Comparison of ENCODE assay signal across 13 cellular contexts in genomic region chr3:105801397-105801796, GRCh38.
DNase-seq lines count a peak whose midpoint lies in the region; ATAC-seq, FAIRE-seq and TF ChIP-seq lines count a peak whose summit lies in the region.
"Had no signal": no experiment of that assay in that cellular context is flagged by ENCODE, and none has a peak within 500 bp of the region (broad histone marks: within the 10 kb centered on the region; RNA-seq: fewer than 3 reads in every experiment).

No MANE protein-coding gene starts in this region.

- in situ Hi-C loops in GM12878 (cut with MboI), result no loop called here

- H3K27ac ChIP-seq in heart left ventricle (peak overlapping the region in 7 of 12 donors; percentile 3 to 46 (median 24)), GM12878 (ENCODE audit: control insufficient read depth, insufficient read depth) (peak overlapping the region; percentile 86)
- H3K27ac ChIP-seq: ascending aorta, SJSA1 had no signal

- peaks cover 54% of the 10 kb centered on the region for H3K79me2 ChIP-seq in GM12878 (ENCODE audit: control insufficient read depth, insufficient read depth, low read length)

- H4K20me1 ChIP-seq in GM12878 (ENCODE audit: control insufficient read depth, insufficient read depth), result no peaks in the 10 kb centered on the region

- no peak overlapping the region for H3K27ac Mint-ChIP-seq in Calu3 (ENCODE audit: unreplicated experiment)

- peaks cover 0 to 1% (median 0%) of the 10 kb centered on the region in 12 donors for H3K9me3 ChIP-seq in heart left ventricle
- peaks cover 8% of the 10 kb centered on the region for H3K9me3 ChIP-seq in GM12878 (replicated peaks; ENCODE audit: control insufficient read depth, insufficient read depth, low read length)
- H3K9me3 ChIP-seq: SJSA1 had no signal

- H3K36me3 ChIP-seq in heart left ventricle (no peaks in the 10 kb centered on the region), GM12878 (ENCODE audit: control insufficient read depth in 2 of 2, insufficient read depth in 2 of 2, low read length in 1 of 2) (no peaks in the 10 kb centered on the region; a peak in 3 of 4 replicates)
- H3K36me3 ChIP-seq: ascending aorta, SJSA1 had no signal

- H3K4me2 ChIP-seq in GM12878 (ENCODE audit: control insufficient read depth, insufficient read depth), result peak overlapping the region; percentile 90

- H2AFZ ChIP-seq in GM12878 (ENCODE audit: control insufficient read depth, low read depth, low read length), result peak overlapping the region; percentile 31

- TF ChIP-seq POLR2A in heart left ventricle (IDR thresholded peaks at IDR 0.05) (no peak), GM12878 (IDR thresholded peaks at IDR 0.05; ENCODE audit: low read depth, low read length) (peak; percentile 19; the same call in 1 of the 2 replicates)

- FAIRE-seq in GM12878 (lab: Jason Lieb, UNC), result no peak
- FAIRE-seq: endometrium, H54 had no signal

- TF ChIP-seq EP300 in GM12878 (IDR thresholded peaks at IDR 0.05; ENCODE audit: borderline replicate concordance in 1 of 2, control insufficient read depth in 1 of 2, low read depth in 2 of 2, low read length in 2 of 2), result no peak

- 92 to 97% (median 94%) methylated on average over 2 of the region's 2 CpGs for WGBS in heart left ventricle, 4 donors
- WGBS in GM12878 (ENCODE audit: insufficient coverage, insufficient replicate concordance, low lambda C conversion rate, missing lambda C conversion rate), result 8% methylated on average over 2 of the region's 2 CpGs

- no peaks in the 10 kb centered on the region for H3K9me3 Mint-ChIP-seq in Calu3 (ENCODE audit: low read depth, unreplicated experiment)

- H3K9ac ChIP-seq in GM12878 (ENCODE audit: control insufficient read depth, insufficient read depth, low read length), result peak overlapping the region; percentile 76

- ATAC-seq in heart left ventricle (no peak), Right ventricle myocardium superior (ENCODE audit: poor library complexity) (no peak), HG03108 (IDR thresholded peaks at IDR 0.05; ENCODE audit: unreplicated experiment) (peak; percentile 23), GM12878 (peak; percentile 70)
- peak; percentile 72 for ATAC-seq in stimulated activated naive CD8-positive, alpha-beta T cell treated with anti-CD3 and anti-CD28 coated beads, Interleukin-15, Interleukin-2, amounts not matched to agents 100 U/mL and 50 U/mL, for 24 hours

- RAD21 ChIA-PET in GM12878 (lab: Charles Lee; ENCODE audit: unreplicated experiment), result interaction anchor here (0.5 to 3.9 kb wide), 25 partner anchors 10 to 808 kb away, joined by 3 to 62 read pairs (median 4); no protein-coding TSS in a partner anchor

- H3K4me1 ChIP-seq in heart left ventricle (peaks cover 0 to 69% (median 31%) of the 10 kb centered on the region in 12 donors), GM12878 (ENCODE audit: control insufficient read depth, insufficient read depth, low read length) (peaks cover 43% of the 10 kb centered on the region)
- H3K4me1 ChIP-seq: ascending aorta had no signal

- H3K4me3 ChIP-seq in heart left ventricle, result no peak overlapping the region
- H3K4me3 ChIP-seq in GM12878, result peak overlapping the region; percentile 32; the same call in 1 of the 2 replicates
- H3K4me3 ChIP-seq: ascending aorta, SJSA1 had no signal

- H3K4me3 Mint-ChIP-seq in Calu3 (ENCODE audit: low read depth, unreplicated experiment), result no peak overlapping the region

- SMC1A ChIA-PET in GM12878 (lab: Charles Lee; ENCODE audit: uncharacterized antibody, unreplicated experiment), result interaction anchor here (0.5 to 6.7 kb wide), 34 partner anchors 8 to 808 kb away, joined by 3 to 86 read pairs (median 6); partner anchors contain the start of gene CBLB

- CTCF ChIA-PET in GM12878 (lab: Yijun Ruan, JAX), result interaction anchor here (0.7 to 2.6 kb wide), 12 partner anchors 18 to 80 kb away, joined by 3 to 12 read pairs (median 4); no protein-coding TSS in a partner anchor
- CTCF ChIA-PET in Calu3 (lab: Charles Lee), result no interaction called here

- DNase-seq in heart left ventricle, result no peak
- no peak for DNase-seq in Right ventricle myocardium superior
- peak; percentile 33 for DNase-seq in GM12878 (ENCODE audit: low read depth, low spot score)
- no peak for DNase-seq in stimulated activated naive CD8-positive, alpha-beta T cell treated with anti-CD3 and anti-CD28 coated beads, Interleukin-15, Interleukin-2, amounts not matched to agents 100 U/mL and 50 U/mL, for 24 hours
- no peak for DNase-seq in T-helper 2 cell
- DNase-seq in Calu3, result no peak
- DNase-seq in cerebellar cortex (ENCODE audit: low spot score), result no peak
- DNase-seq: KBM-7 had no signal

- TF ChIP-seq RAD21 in GM12878 (IDR thresholded peaks at IDR 0.05; ENCODE audit: insufficient read depth, low read depth, low read length), result 0 out of 2 replicates have a peak, but pooled peaks have one; percentile 3

- intact Hi-C loops in heart left ventricle (cut with DNase I), result no loop called here
- intact Hi-C loops in Right ventricle myocardium superior (cut with DNase I), result no loop called here
- intact Hi-C loops in GM12878 (cut with micrococcal nuclease; ENCODE audit: unreplicated experiment), result loop anchor here (5.0 kb wide), 1 partner anchor 61 kb away; no protein-coding TSS in a partner anchor
- intact Hi-C loops in Calu3 (cut with micrococcal nuclease; ENCODE audit: unreplicated experiment), result no loop called here

- no peaks in the 10 kb centered on the region for H3K27me3 Mint-ChIP-seq in Calu3 (ENCODE audit: unreplicated experiment)

- no TSS peak for BruUV-seq in GM12878 (replicated peaks; lab: Mats Ljungman, UMichigan)
- no TSS peak for BruUV-seq in Calu3 (replicated peaks; lab: Mats Ljungman, UMichigan)

- H3K27me3 ChIP-seq in heart left ventricle, result no peaks in the 10 kb centered on the region
- no peaks in the 10 kb centered on the region for H3K27me3 ChIP-seq in GM12878 (replicated peaks in 1 of 2; ENCODE audit: control insufficient read depth in 2 of 2, insufficient read depth in 2 of 2, low read length in 1 of 2)
- H3K27me3 ChIP-seq: ascending aorta, SJSA1 had no signal

- peaks cover 9% of the 10 kb centered on the region for H3K4me1 Mint-ChIP-seq in Calu3 (ENCODE audit: low read depth, unreplicated experiment)

- no peaks in the 10 kb centered on the region for H3K36me3 Mint-ChIP-seq in Calu3 (ENCODE audit: insufficient read depth, unreplicated experiment)

- TF ChIP-seq CTCF in heart left ventricle (IDR thresholded peaks at IDR 0.05) (no peak), GM12878 (IDR thresholded peaks at IDR 0.05 in 2 of 3, conservative IDR thresholded peaks at IDR 0.05 in 1 of 3; ENCODE audit: control insufficient read depth in 2 of 3, extremely low read depth in 1 of 3, insufficient read depth in 1 of 3, low read depth in 3 of 3, low read length in 3 of 3) (no peak), Calu3 (IDR thresholded peaks at IDR 0.05; ENCODE audit: unreplicated experiment) (no peak)

- POLR2A ChIA-PET in GM12878 (lab: Charles Lee), result interaction anchor here (0.6 to 3.3 kb wide), 12 partner anchors 9 to 499 kb away, joined by 3 to 18 read pairs (median 4); partner anchors contain the start of gene CBLB

TF ChIP-seq in GM12878, 131 proteins besides CTCF, POLR2A, EP300 and RAD21 (continues in another document):
- TF ChIP-seq ZBED1 (IDR thresholded peaks at IDR 0.05; ENCODE audit: borderline replicate concordance) (0 out of 2 replicates have a peak, but pooled peaks have one; percentile 32), NR2F1 (conservative IDR thresholded peaks at IDR 0.05) (no peak), TARDBP (IDR thresholded peaks at IDR 0.05; ENCODE audit: borderline replicate concordance) (no peak), E2F8 (IDR thresholded peaks at IDR 0.05; ENCODE audit: low read depth, partially characterized antibody) (no peak), ZZZ3 (IDR thresholded peaks at IDR 0.05; ENCODE audit: control insufficient read depth, insufficient read length, low read depth) (no peak), NR2C2 (IDR thresholded peaks at IDR 0.05; ENCODE audit: borderline replicate concordance, control insufficient read depth, insufficient read length, low read depth) (no peak), MEF2A (IDR thresholded peaks at IDR 0.05; ENCODE audit: insufficient read depth, low read depth, low read length) (no peak), PKNOX1 (IDR thresholded peaks at IDR 0.05) (no peak)

Comparison
In these comparisons a context has a peak if more than half of its experiments do, and no peak if none do; other contexts are left out.
1. ATAC-seq: peak in HG03108 (single experiment), GM12878 (single experiment) and stimulated activated naive CD8-positive, alpha-beta T cell treated with anti-CD3 and anti-CD28 coated beads, Interleukin-15, Interleukin-2, amounts not matched to agents 100 U/mL and 50 U/mL, for 24 hours (single experiment); none in heart left ventricle (0 of 4) and Right ventricle myocardium superior (single experiment).